ENCODE assay signal across 22 cellular contexts in the genomic region with DNA sequence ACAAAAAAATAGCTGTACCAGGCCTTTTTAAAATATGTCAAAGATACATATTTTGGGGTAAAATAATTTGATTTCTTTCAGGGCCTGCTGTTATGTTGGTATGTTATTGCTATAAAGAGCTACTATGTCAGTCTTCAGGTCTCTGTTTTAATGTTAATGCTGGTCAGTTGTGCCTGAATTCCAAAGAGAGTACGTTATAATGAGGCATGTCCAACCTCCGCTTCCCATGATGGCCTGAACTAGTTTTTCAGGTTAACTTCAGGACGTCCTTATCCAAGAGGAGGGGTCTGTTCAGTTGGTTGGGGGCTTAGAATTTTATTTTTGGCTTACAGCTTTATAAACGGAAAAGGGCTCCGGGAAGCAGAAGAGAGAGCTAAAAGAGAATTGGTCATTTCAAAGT. TPM values are rescaled to one million over a fixed set of nuclear protein-coding genes. Genes with fewer than 3 reads are reported as not detected.
DNase-seq lines count a peak whose midpoint lies in the region.
"Had no signal": no experiment of that assay in that cellular context is flagged by ENCODE, and none has a peak within 500 bp of the region (broad histone marks: within the 10 kb centered on the region; RNA-seq: fewer than 3 reads in every experiment).

No MANE protein-coding gene starts in this region.

- no peak overlapping the region for H3K23ac ChIP-seq in trophoblast cell (ENCODE audit: low read length)

- no peak overlapping the region for H3K18ac ChIP-seq in trophoblast cell (ENCODE audit: low read length)

- H3K27ac ChIP-seq in BLaER1 (peak overlapping the region; percentile 91), epithelial cell of prostate (peak overlapping the region; percentile 37), trophoblast cell (ENCODE audit: low read depth, low read length) (no peak overlapping the region)
- H3K27ac ChIP-seq in CD8-positive, alpha-beta memory T cell (ENCODE audit: low read depth, low read length), result no peak overlapping the region
- H3K27ac ChIP-seq: A549 had no signal

- H3K27ac Mint-ChIP-seq in activated T-cell treated with anti-CD3 and anti-CD28 coated beads, Interleukin-2, amount 50 U/mL, for 24 hours, result no peak overlapping the region
- H3K27ac Mint-ChIP-seq in CD8-positive, alpha-beta memory T cell, result no peak overlapping the region
- H3K27ac Mint-ChIP-seq: CD14-positive monocyte; CD4-positive, alpha-beta T cell; GM23338; H9; HFFc6 had no signal

- POLR2A ChIA-PET in CD8-positive, alpha-beta memory T cell (lab: Charles Lee), result no interaction called here

- no peaks in the 10 kb centered on the region for H3K79me2 ChIP-seq in trophoblast cell (ENCODE audit: control insufficient read depth, insufficient read depth, low read length, poor library complexity)

- CTCF ChIA-PET in CD8-positive, alpha-beta memory T cell (lab: Charles Lee), result no interaction called here

- no CpG with 5 or more reads among the region's 5 CpGs for WGBS in trophoblast cell (ENCODE audit: extremely low coverage, insufficient coverage, insufficient read length)

- peaks cover 8% of the 10 kb centered on the region for H3K27me3 Mint-ChIP-seq in activated T-cell treated with anti-CD3 and anti-CD28 coated beads, Interleukin-2, amount 50 U/mL, for 24 hours
- peaks cover 11 to 12% of the 10 kb centered on the region in 2 donors for H3K27me3 Mint-ChIP-seq in CD8-positive, alpha-beta memory T cell
- H3K27me3 Mint-ChIP-seq: CD4-positive, alpha-beta T cell had no signal

- H4K12ac ChIP-seq in trophoblast cell (ENCODE audit: low read depth, low read length), result no peak overlapping the region

- no peak overlapping the region for H2BK120ac ChIP-seq in trophoblast cell (ENCODE audit: insufficient read depth, low read length, poor library complexity)

- in situ Hi-C loops in KBM-7 (cut with MboI; ENCODE audit: low pct_unique_long_range_greater_than_20kb, low sequenced_read_pairs), result no loop called here

- H3K4me1 ChIP-seq in BLaER1 (peaks cover 91% of the 10 kb centered on the region), trophoblast cell (ENCODE audit: control insufficient read depth in 1 of 2, insufficient read depth in 2 of 2, low read length in 2 of 2) (no peaks in the 10 kb centered on the region)
- no peaks in the 10 kb centered on the region for H3K4me1 ChIP-seq in CD8-positive, alpha-beta memory T cell (ENCODE audit: insufficient read depth, low read length)

- H3K4ac ChIP-seq in trophoblast cell (ENCODE audit: low read depth, low read length), result no peak overlapping the region

- peak overlapping the region; percentile 91 for H3K4me2 ChIP-seq in BLaER1
- H3K4me2 ChIP-seq in trophoblast cell (ENCODE audit: low read length), result no peak overlapping the region
- H3K4me2 ChIP-seq: A549, GM23338 had no signal

- H3K14ac ChIP-seq in trophoblast cell (ENCODE audit: low read length), result no peak overlapping the region

- no peak overlapping the region for H2AK5ac ChIP-seq in trophoblast cell (ENCODE audit: low read length)

- H3K4me1 Mint-ChIP-seq in activated T-cell treated with anti-CD3 and anti-CD28 coated beads, Interleukin-2, amount 50 U/mL, for 24 hours (ENCODE audit: low read depth), result peaks cover 5% of the 10 kb centered on the region
- H3K4me1 Mint-ChIP-seq in CD8-positive, alpha-beta memory T cell, result no peaks in the 10 kb centered on the region
- H3K4me1 Mint-ChIP-seq: GM23338, H9 had no signal

- H4K8ac ChIP-seq in trophoblast cell (ENCODE audit: low read depth, low read length), result no peak overlapping the region

- no peaks in the 10 kb centered on the region for H3K27me3 ChIP-seq in BLaER1
- no peaks in the 10 kb centered on the region for H3K27me3 ChIP-seq in trophoblast cell (ENCODE audit: insufficient read depth, low read length)
- H3K27me3 ChIP-seq in CD8-positive, alpha-beta memory T cell (ENCODE audit: insufficient read depth, low read length, poor library complexity, severe bottlenecking), result no peaks in the 10 kb centered on the region

- no peak for DNase-seq in epithelial cell of prostate (ENCODE audit: low read depth, low spot score)
- DNase-seq in trophoblast cell, result peak; percentile 64 to 73
- DNase-seq in activated T-cell treated with anti-CD3 and anti-CD28 coated beads, Interleukin-2, amount 50 U/mL, for 24 hours, result no peak
- DNase-seq in KBM-7, result no peak
- DNase-seq in CD8-positive, alpha-beta memory T cell, result no peak
- DNase-seq: 8988T; ACHN; AML-193; Calu3; CD4-positive, alpha-beta T cell; COR-L47; DMS53; DMS79 treated with DMSO at 0.1 percent for 48 hours; GF-D8; H9; HFFc6 had no signal

- no peaks in the 10 kb centered on the region for H4K20me1 ChIP-seq in BLaER1

- no peak overlapping the region for H2AFZ ChIP-seq in trophoblast cell (ENCODE audit: insufficient read depth, low read length, poor library complexity)
- H2AFZ ChIP-seq: GM23338 had no signal

- H2BK12ac ChIP-seq in trophoblast cell (ENCODE audit: low read length), result no peak overlapping the region

- no peak overlapping the region for H3K4me3 Mint-ChIP-seq in activated T-cell treated with anti-CD3 and anti-CD28 coated beads, Interleukin-2, amount 50 U/mL, for 24 hours
- H3K4me3 Mint-ChIP-seq in CD8-positive, alpha-beta memory T cell, result no peak overlapping the region
- H3K4me3 Mint-ChIP-seq: CD14-positive monocyte; CD4-positive, alpha-beta T cell; GM23338; H9; HFFc6 had no signal

- H3K9me3 ChIP-seq in BLaER1 (peaks cover 18% of the 10 kb centered on the region), trophoblast cell (ENCODE audit: insufficient read depth, low read depth, low read length) (peaks cover 23% of the 10 kb centered on the region)
- H3K9me3 ChIP-seq in CD8-positive, alpha-beta memory T cell (ENCODE audit: low read length), result no peaks in the 10 kb centered on the region
- H3K9me3 ChIP-seq: A549 had no signal

- H4K91ac ChIP-seq in trophoblast cell (ENCODE audit: low read depth, low read length), result no peak overlapping the region

- H2BK5ac ChIP-seq in trophoblast cell (ENCODE audit: low read depth, low read length, poor library complexity), result no peak overlapping the region

- H3K9me3 Mint-ChIP-seq in activated T-cell treated with anti-CD3 and anti-CD28 coated beads, Interleukin-2, amount 50 U/mL, for 24 hours, result peaks cover 10% of the 10 kb centered on the region
- peaks cover 7 to 14% (median 11%) of the 10 kb centered on the region in 5 donors for H3K9me3 Mint-ChIP-seq in CD8-positive, alpha-beta memory T cell

- H3K36me3 Mint-ChIP-seq in activated T-cell treated with anti-CD3 and anti-CD28 coated beads, Interleukin-2, amount 50 U/mL, for 24 hours (ENCODE audit: low read depth), result no peaks in the 10 kb centered on the region
- peaks cover 0 to 7% (median 0%) of the 10 kb centered on the region in 3 donors for H3K36me3 Mint-ChIP-seq in CD8-positive, alpha-beta memory T cell

- H3K9ac ChIP-seq in BLaER1 (no peak overlapping the region), trophoblast cell (ENCODE audit: low read length) (no peak overlapping the region)

- H3K4me3 ChIP-seq in BLaER1 (no peak overlapping the region), trophoblast cell (ENCODE audit: low read depth, low read length) (no peak overlapping the region)
- H3K4me3 ChIP-seq in CD8-positive, alpha-beta memory T cell (ENCODE audit: low read length), result no peak overlapping the region
- H3K4me3 ChIP-seq: A549, GM23338 had no signal

- H3K79me1 ChIP-seq in trophoblast cell (ENCODE audit: low read length), result no peaks in the 10 kb centered on the region

- no peaks in the 10 kb centered on the region; the same call in 1 of the 2 replicates for H3K36me3 ChIP-seq in BLaER1
- H3K36me3 ChIP-seq in trophoblast cell (ENCODE audit: control insufficient read depth in 1 of 2, insufficient read depth in 2 of 2, low read length in 2 of 2), result no peaks in the 10 kb centered on the region
- no peaks in the 10 kb centered on the region for H3K36me3 ChIP-seq in CD8-positive, alpha-beta memory T cell (ENCODE audit: insufficient read depth, low read length)

RNA-seq across cellular contexts. Expression of a gene that starts 34.9 kb away (rescaled TPM):
- not detected in 2 replicates for polyA plus RNA-seq in trophoblast cell (2013)
- total RNA-seq in CD8-positive, alpha-beta memory T cell, result not detected
- polyA plus RNA-seq in CD8-positive, alpha-beta memory T cell, result not detected
- total RNA-seq: Calu3; CD4-positive, alpha-beta T cell; G401; GM23338; H9 had no signal
- polyA plus RNA-seq: BJ, CD14-positive monocyte, GM23338 had no signal

RNA-seq across cellular contexts. Expression of a gene that starts 35.3 kb away (rescaled TPM):
- polyA plus RNA-seq in trophoblast cell (2013), result 21.2 and 22.7 TPM in 2 replicates
- 10 to 100 TPM; 20.1 to 21.8 TPM for total RNA-seq in CD8-positive, alpha-beta memory T cell
- 3.8 TPM for polyA plus RNA-seq in CD8-positive, alpha-beta memory T cell

RNA-seq across cellular contexts. Expression of a gene that starts 47.6 kb away (rescaled TPM):
- 40.2 and 42.1 TPM in 2 replicates for polyA plus RNA-seq in trophoblast cell (2013)
- total RNA-seq in CD8-positive, alpha-beta memory T cell, result 10 to 100 TPM; 52.1 to 55.2 TPM
- 29.6 TPM for polyA plus RNA-seq in CD8-positive, alpha-beta memory T cell

Comparison
In these comparisons a context has a peak if more than half of its experiments do, and no peak if none do; other contexts are left out.
1. H3K27ac ChIP-seq: peak in BLaER1 (single experiment) and epithelial cell of prostate (single experiment); none in trophoblast cell (single experiment) and CD8-positive, alpha-beta memory T cell (single experiment).
2. DNase-seq: peak in trophoblast cell (2 of 2); none in epithelial cell of prostate (single experiment), activated T-cell treated with anti-CD3 and anti-CD28 coated beads, Interleukin-2, amount 50 U/mL, for 24 hours (single experiment), KBM-7 (single experiment) and CD8-positive, alpha-beta memory T cell (0 of 5).